20 cellular contexts compared by ENCODE assay signal in genomic region chr21:46171996-46172862, GRCh38. TPM values are rescaled to one million over a fixed set of nuclear protein-coding genes. Genes with fewer than 3 reads are reported as not detected.
A peak's percentile ranks its signal among the peaks of the same experiment; 100 is the strongest.
DNase-seq lines count a peak whose midpoint lies in the region; ATAC-seq and TF ChIP-seq lines count a peak whose summit lies in the region.
"Had no signal": no experiment of that assay in that cellular context is flagged by ENCODE, and none has a peak within 500 bp of the region (broad histone marks: within the 10 kb centered on the region; RNA-seq: fewer than 3 reads in every experiment).

No MANE protein-coding gene starts in this region.

- POLR2A ChIA-PET in activated CD4-positive, alpha-beta memory T cell treated with anti-CD3 and anti-CD28 coated beads for 36 hours (lab: Charles Lee): no interaction called here
- POLR2A ChIA-PET in activated CD4-positive, alpha-beta memory T cell treated with anti-CD3 and anti-CD28 coated beads, Interleukin-2, amount 10 ng/mL, durations not matched to agents 7 days and 5 days (lab: Charles Lee): no interaction called here

- no peaks in the 10 kb centered on the region for H3K4me1 ChIP-seq in tibial artery

- DNase-seq in activated CD4-positive, alpha-beta memory T cell treated with anti-CD3 and anti-CD28 coated beads for 36 hours: peak; percentile 6
- no peak for DNase-seq in activated CD4-positive, alpha-beta memory T cell treated with anti-CD3 and anti-CD28 coated beads, Interleukin-2, amount 10 ng/mL, durations not matched to agents 7 days and 5 days
- DNase-seq in ecto neural progenitor cell (ENCODE audit: low spot score) (peak; percentile 32), memory B cell (ENCODE audit: low spot score in 2 of 2) (no peak), tibial artery (peak; percentile 12 to 53), C1 segment of cervical spinal cord (lab: John Stamatoyannopoulos, UW) (no peak), natural killer cell (no peak)
- DNase-seq in stimulated activated naive CD8-positive, alpha-beta T cell treated with anti-CD3 and anti-CD28 coated beads, Interleukin-15, amount 100 ng/mL, for 72 hours: no peak
- DNase-seq: activated CD4-positive, alpha-beta T cell treated with anti-CD3 and anti-CD28 coated beads, Interleukin-2, amount 50 U/mL, for 48 hours; activated naive CD8-positive, alpha-beta T cell treated with anti-CD3 and anti-CD28 coated beads for 36 hours; left cardiac atrium; NCI-H1092; NCI-H69; SHP77 treated with DMSO at 0.1 percent for 48 hours; stimulated activated naive CD4-positive, alpha-beta T cell treated with Interleukin-2 at 50 U/mL for 16 hours; T-helper 1 cell had no signal

- H3K9me3 Mint-ChIP-seq in activated CD4-positive, alpha-beta memory T cell treated with anti-CD3 and anti-CD28 coated beads for 36 hours: peaks cover 25% of the 10 kb centered on the region
- H3K9me3 Mint-ChIP-seq in activated CD4-positive, alpha-beta memory T cell treated with anti-CD3 and anti-CD28 coated beads, Interleukin-2, amount 10 ng/mL, durations not matched to agents 7 days and 5 days: peaks cover 23% of the 10 kb centered on the region
- H3K9me3 Mint-ChIP-seq in memory B cell (peaks cover 7% of the 10 kb centered on the region), natural killer cell (peaks cover 4 to 5% of the 10 kb centered on the region in 2 donors)
- peaks cover 28 to 34% of the 10 kb centered on the region in 2 donors for H3K9me3 Mint-ChIP-seq in stimulated activated naive CD8-positive, alpha-beta T cell treated with anti-CD3 and anti-CD28 coated beads, Interleukin-15, amount 100 ng/mL, for 72 hours

- H3K27ac ChIP-seq in tibial artery: no peak overlapping the region

- H3K4me3 Mint-ChIP-seq in activated CD4-positive, alpha-beta memory T cell treated with anti-CD3 and anti-CD28 coated beads for 36 hours: no peak overlapping the region
- H3K4me3 Mint-ChIP-seq in activated CD4-positive, alpha-beta memory T cell treated with anti-CD3 and anti-CD28 coated beads, Interleukin-2, amount 10 ng/mL, durations not matched to agents 7 days and 5 days: no peak overlapping the region
- H3K4me3 Mint-ChIP-seq in memory B cell (no peak overlapping the region), natural killer cell (no peak overlapping the region)
- H3K4me3 Mint-ChIP-seq in stimulated activated naive CD8-positive, alpha-beta T cell treated with anti-CD3 and anti-CD28 coated beads, Interleukin-15, amount 100 ng/mL, for 72 hours: no peak overlapping the region
- H3K4me3 Mint-ChIP-seq: activated naive CD8-positive, alpha-beta T cell treated with anti-CD3 and anti-CD28 coated beads for 36 hours; activated T-helper 1 cell treated with anti-CD3 and anti-CD28 coated beads, Interleukin-12 subunit alpha, Interleukin-12 subunit beta, Interleukin-2, Interleukin-4 antibody, amounts not matched to agents 30 ng/mL and 10 ng/mL and 1 ng/mL, durations not matched to agents 14 hours and 24 hours and 36 hours; brain; dendritic cell treated with granulocyte-macrophage colony-stimulating factor and Interleukin-4, amounts not matched to agents 40 ng/mL and 50 ng/mL, for 4 days had no signal

- H3K36me3 Mint-ChIP-seq in activated CD4-positive, alpha-beta memory T cell treated with anti-CD3 and anti-CD28 coated beads for 36 hours: peaks cover 5% of the 10 kb centered on the region
- no peaks in the 10 kb centered on the region for H3K36me3 Mint-ChIP-seq in activated CD4-positive, alpha-beta memory T cell treated with anti-CD3 and anti-CD28 coated beads, Interleukin-2, amount 10 ng/mL, durations not matched to agents 7 days and 5 days (ENCODE audit: low read depth)
- H3K36me3 Mint-ChIP-seq in memory B cell: peaks cover 18% of the 10 kb centered on the region
- H3K36me3 Mint-ChIP-seq in natural killer cell: peaks cover 17% of the 10 kb centered on the region

- ATAC-seq in memory B cell (ENCODE audit: low read depth) (peak; percentile 48), natural killer cell (no peak)
- ATAC-seq in stimulated activated naive CD8-positive, alpha-beta T cell treated with anti-CD3 and anti-CD28 coated beads, Interleukin-15, amount 100 ng/mL, for 72 hours: no peak

- H3K36me3 ChIP-seq in tibial artery: no peaks in the 10 kb centered on the region

- no peak overlapping the region for H3K4me3 ChIP-seq in tibial artery

- H3K4me1 Mint-ChIP-seq in activated CD4-positive, alpha-beta memory T cell treated with anti-CD3 and anti-CD28 coated beads for 36 hours (ENCODE audit: low read depth): peaks cover 6% of the 10 kb centered on the region
- peaks cover 6% of the 10 kb centered on the region for H3K4me1 Mint-ChIP-seq in activated CD4-positive, alpha-beta memory T cell treated with anti-CD3 and anti-CD28 coated beads, Interleukin-2, amount 10 ng/mL, durations not matched to agents 7 days and 5 days
- H3K4me1 Mint-ChIP-seq in memory B cell (peaks cover 8% of the 10 kb centered on the region), natural killer cell (peaks cover 5% of the 10 kb centered on the region in 2 donors)
- H3K4me1 Mint-ChIP-seq in stimulated activated naive CD8-positive, alpha-beta T cell treated with anti-CD3 and anti-CD28 coated beads, Interleukin-15, amount 100 ng/mL, for 72 hours: peaks cover 8% of the 10 kb centered on the region
- H3K4me1 Mint-ChIP-seq: activated naive CD8-positive, alpha-beta T cell treated with anti-CD3 and anti-CD28 coated beads for 36 hours had no signal

- CTCF ChIA-PET in activated CD4-positive, alpha-beta memory T cell treated with anti-CD3 and anti-CD28 coated beads for 36 hours (lab: Charles Lee): no interaction called here
- CTCF ChIA-PET in activated CD4-positive, alpha-beta memory T cell treated with anti-CD3 and anti-CD28 coated beads, Interleukin-2, amount 10 ng/mL, durations not matched to agents 7 days and 5 days (lab: Charles Lee): interaction anchor here (1.1 kb wide), 1 partner anchor 19 kb away, joined by 3 read pairs; no protein-coding TSS in a partner anchor

- H3K27me3 ChIP-seq in tibial artery: peaks cover 0 to 12% of the 10 kb centered on the region in 2 donors

- intact Hi-C loops in activated CD4-positive, alpha-beta memory T cell treated with anti-CD3 and anti-CD28 coated beads for 36 hours (cut with micrococcal nuclease): no loop called here
- intact Hi-C loops in tibial artery (cut with DNase I; ENCODE audit: low total_unique reads): no loop called here
- intact Hi-C loops in natural killer cell (cut with micrococcal nuclease): no loop called here

- no peak for TF ChIP-seq CTCF in tibial artery (IDR thresholded peaks at IDR 0.05)
- TF ChIP-seq CTCF in natural killer cell (IDR thresholded peaks at IDR 0.05): no peak

- peaks cover 0 to 7% (median 0%) of the 10 kb centered on the region in 3 donors for H3K9me3 ChIP-seq in tibial artery

- peaks cover 2% of the 10 kb centered on the region for H3K27me3 Mint-ChIP-seq in activated CD4-positive, alpha-beta memory T cell treated with anti-CD3 and anti-CD28 coated beads for 36 hours
- peaks cover 28% of the 10 kb centered on the region for H3K27me3 Mint-ChIP-seq in activated CD4-positive, alpha-beta memory T cell treated with anti-CD3 and anti-CD28 coated beads, Interleukin-2, amount 10 ng/mL, durations not matched to agents 7 days and 5 days
- peaks cover 10% of the 10 kb centered on the region for H3K27me3 Mint-ChIP-seq in memory B cell
- peaks cover 17 to 22% of the 10 kb centered on the region in 2 donors for H3K27me3 Mint-ChIP-seq in natural killer cell (ENCODE audit: low read depth in 2 of 2)
- peaks cover 34% of the 10 kb centered on the region for H3K27me3 Mint-ChIP-seq in stimulated activated naive CD8-positive, alpha-beta T cell treated with anti-CD3 and anti-CD28 coated beads, Interleukin-15, amount 100 ng/mL, for 72 hours
- H3K27me3 Mint-ChIP-seq: activated naive CD8-positive, alpha-beta T cell treated with anti-CD3 and anti-CD28 coated beads for 36 hours; brain had no signal

- H3K27ac Mint-ChIP-seq in activated CD4-positive, alpha-beta memory T cell treated with anti-CD3 and anti-CD28 coated beads for 36 hours: no peak overlapping the region
- no peak overlapping the region for H3K27ac Mint-ChIP-seq in activated CD4-positive, alpha-beta memory T cell treated with anti-CD3 and anti-CD28 coated beads, Interleukin-2, amount 10 ng/mL, durations not matched to agents 7 days and 5 days
- H3K27ac Mint-ChIP-seq in memory B cell: no peak overlapping the region
- no peak overlapping the region for H3K27ac Mint-ChIP-seq in natural killer cell
- H3K27ac Mint-ChIP-seq in stimulated activated naive CD8-positive, alpha-beta T cell treated with anti-CD3 and anti-CD28 coated beads, Interleukin-15, amount 100 ng/mL, for 72 hours: peak overlapping the region in 1 of 2 donors; percentile 71
- H3K27ac Mint-ChIP-seq: activated naive CD8-positive, alpha-beta T cell treated with anti-CD3 and anti-CD28 coated beads for 36 hours; activated T-helper 1 cell treated with anti-CD3 and anti-CD28 coated beads, Interleukin-12 subunit alpha, Interleukin-12 subunit beta, Interleukin-2, Interleukin-4 antibody, amounts not matched to agents 30 ng/mL and 10 ng/mL and 1 ng/mL, durations not matched to agents 14 hours and 24 hours and 36 hours; dendritic cell treated with granulocyte-macrophage colony-stimulating factor and Interleukin-4, amounts not matched to agents 40 ng/mL and 50 ng/mL, for 4 days had no signal

RNA-seq across cellular contexts. Expression of gene SPATC1L, which starts 12.0 kb away (rescaled TPM):
- total RNA-seq in activated CD4-positive, alpha-beta memory T cell treated with anti-CD3 and anti-CD28 coated beads for 36 hours: 1 to 10 TPM; 5.7 to 6.7 TPM
- total RNA-seq in activated CD4-positive, alpha-beta memory T cell treated with anti-CD3 and anti-CD28 coated beads, Interleukin-2, amount 10 ng/mL, durations not matched to agents 7 days and 5 days: 1 to 10 TPM; 4.2 to 4.4 TPM
- 1 to 10 TPM in 2 of 3 donors, under 1 TPM in 1; 0.18 to 4.0 (median 2.7) TPM for total RNA-seq in natural killer cell

RNA-seq across cellular contexts. Expression of gene FTCD, which starts 16.9 kb away (rescaled TPM):
- under 1 TPM in 1 of 2 experiments, not detected in 1; 0.22 TPM for total RNA-seq in activated CD4-positive, alpha-beta memory T cell treated with anti-CD3 and anti-CD28 coated beads for 36 hours
- under 1 TPM in 1 of 2 experiments, not detected in 1; 0.18 TPM for total RNA-seq in activated CD4-positive, alpha-beta memory T cell treated with anti-CD3 and anti-CD28 coated beads, Interleukin-2, amount 10 ng/mL, durations not matched to agents 7 days and 5 days
- total RNA-seq in natural killer cell: under 1 TPM in 1 of 3 donors, not detected in 2; 0.34 TPM
- total RNA-seq: LHCN-M2 had no signal

RNA-seq across cellular contexts. Expression of gene LSS, which starts 56.3 kb away (rescaled TPM):
- 10 to 100 TPM; 22.7 to 22.8 TPM for total RNA-seq in activated CD4-positive, alpha-beta memory T cell treated with anti-CD3 and anti-CD28 coated beads for 36 hours
- 10 to 100 TPM; 54.7 to 56.1 TPM for total RNA-seq in activated CD4-positive, alpha-beta memory T cell treated with anti-CD3 and anti-CD28 coated beads, Interleukin-2, amount 10 ng/mL, durations not matched to agents 7 days and 5 days
- 10 to 100 TPM; 59.9 to 82.2 (median 62.7) TPM for total RNA-seq in natural killer cell

Comparison
In these comparisons a context has a peak if more than half of its experiments do, and no peak if none do; other contexts are left out.
1. DNase-seq: peak in activated CD4-positive, alpha-beta memory T cell treated with anti-CD3 and anti-CD28 coated beads for 36 hours (single experiment), ecto neural progenitor cell (single experiment) and tibial artery (2 of 2); none in activated CD4-positive, alpha-beta memory T cell treated with anti-CD3 and anti-CD28 coated beads, Interleukin-2, amount 10 ng/mL, durations not matched to agents 7 days and 5 days (single experiment), memory B cell (0 of 2), C1 segment of cervical spinal cord (0 of 14), natural killer cell (single experiment) and stimulated activated naive CD8-positive, alpha-beta T cell treated with anti-CD3 and anti-CD28 coated beads, Interleukin-15, amount 100 ng/mL, for 72 hours (0 of 2).